Comparison of ENCODE assay signal across 20 cellular contexts in the genomic region with DNA sequence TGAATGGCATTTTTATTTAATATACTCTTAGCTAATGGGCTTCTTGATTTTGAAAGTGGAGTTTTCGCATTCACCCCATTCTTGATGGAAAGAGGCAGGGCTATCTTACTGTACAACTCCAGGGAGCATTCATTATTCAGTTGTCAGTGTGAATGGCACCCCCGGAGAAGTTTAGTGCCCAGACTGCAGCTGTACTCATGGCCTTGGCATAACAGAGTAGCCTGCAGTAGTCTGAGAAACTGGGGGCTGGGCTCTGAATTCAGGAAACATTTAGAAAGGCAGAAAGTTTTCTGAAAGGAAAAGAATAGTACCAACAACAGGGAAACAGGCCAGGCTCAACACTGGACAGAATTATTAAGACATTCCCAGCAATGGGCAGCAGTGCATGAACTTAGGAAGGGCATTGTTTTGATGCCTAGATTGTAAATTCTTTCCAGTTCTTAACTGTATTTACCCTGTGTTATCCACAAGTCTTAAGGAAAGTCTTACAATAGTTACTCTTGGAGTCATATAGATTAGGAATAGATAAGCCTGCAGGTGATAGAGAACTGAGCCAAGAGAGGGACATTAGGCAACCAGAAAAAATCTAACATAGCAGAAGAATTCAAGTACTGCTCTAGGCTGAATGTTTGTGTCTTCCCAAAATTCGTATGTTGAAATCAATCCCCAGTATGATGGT. TPM values are rescaled to one million over a fixed set of nuclear protein-coding genes. Genes with fewer than 3 reads are reported as not detected.
A peak's percentile ranks its signal among the peaks of the same experiment; 100 is the strongest.
DNase-seq lines count a peak whose midpoint lies in the region; ATAC-seq and TF ChIP-seq lines count a peak whose summit lies in the region.
"Had no signal": no experiment of that assay in that cellular context is flagged by ENCODE, and none has a peak within 500 bp of the region (broad histone marks: within the 10 kb centered on the region; RNA-seq: fewer than 3 reads in every experiment).

No MANE protein-coding gene starts in this region.

- no peak for ATAC-seq in central memory CD8-positive, alpha-beta T cell (replicated peaks; ENCODE audit: extremely low read depth, poor library complexity, severe bottlenecking)
- ATAC-seq in HG03108 (IDR thresholded peaks at IDR 0.05; ENCODE audit: unreplicated experiment): no peak
- no peak for ATAC-seq in HG02571 (IDR thresholded peaks at IDR 0.05; ENCODE audit: unreplicated experiment)
- ATAC-seq: foreskin keratinocyte, right cardiac atrium had no signal

- peaks cover 0 to 13% (median 8%) of the 10 kb centered on the region in 4 donors for H3K36me3 ChIP-seq in stomach
- H3K36me3 ChIP-seq: WERI-Rb-1 had no signal

- intact Hi-C loops in stomach (cut with DNase I; ENCODE audit: low total_unique reads): no loop called here

- WGBS in stomach, 5 donors: 44 to 65% (median 52%) methylated on average over 3 of the region's 3 CpGs

- peaks cover 3% of the 10 kb centered on the region for H3K36me3 Mint-ChIP-seq in central memory CD8-positive, alpha-beta T cell (ENCODE audit: insufficient read depth)

- no peaks in the 10 kb centered on the region for H3K4me1 Mint-ChIP-seq in central memory CD8-positive, alpha-beta T cell

- peaks cover 0 to 11% (median 4%) of the 10 kb centered on the region in 4 donors for H3K4me1 ChIP-seq in stomach
- H3K4me1 ChIP-seq: ascending aorta had no signal

- no peaks in the 10 kb centered on the region for H3K27me3 Mint-ChIP-seq in central memory CD8-positive, alpha-beta T cell

- no peaks in the 10 kb centered on the region for H3K9me3 ChIP-seq in stomach
- H3K9me3 ChIP-seq: ascending aorta had no signal

- no peak for TF ChIP-seq EP300 in stomach (IDR thresholded peaks at IDR 0.05)

- no peak for TF ChIP-seq POLR2A in stomach (IDR thresholded peaks at IDR 0.05)

- peak overlapping the region in 3 of 5 donors; percentile 19 to 64 (median 35) for H3K27ac ChIP-seq in stomach
- H3K27ac ChIP-seq: ascending aorta, coronary artery, foreskin keratinocyte, KMS-11, WERI-Rb-1 had no signal

- no peaks in the 10 kb centered on the region for H3K9me3 Mint-ChIP-seq in central memory CD8-positive, alpha-beta T cell

- peak; percentile 63 for DNase-seq in M059J (ENCODE audit: low read depth)
- no peak for DNase-seq in central memory CD8-positive, alpha-beta T cell (ENCODE audit: low spot score in 2 of 2)
- DNase-seq in medulla oblongata (ENCODE audit: extremely low spot score): peak; percentile 44
- DNase-seq in stomach: no peak
- DNase-seq in T-helper 9 cell: no peak
- DNase-seq: activated CD4-positive, alpha-beta T cell treated with anti-CD3 and anti-CD28 coated beads, Interleukin-2, amount 50 U/mL, for 4 hours; activated naive CD4-positive, alpha-beta T cell treated with anti-CD3 and anti-CD28 coated beads, Interleukin-2, amount 50 U/mL, for 16 hours; DMS79 treated with DMSO at 0.1 percent for 48 hours; NCI-H1092; NCI-H2029 treated with DMSO at 0.1 percent for 48 hours; NCI-H510A treated with DMSO at 0.1 percent for 48 hours; right cardiac atrium; SIG-M5; WERI-Rb-1 had no signal

- H3K27ac Mint-ChIP-seq in central memory CD8-positive, alpha-beta T cell (ENCODE audit: low read depth): peak overlapping the region; percentile 24

- no peaks in the 10 kb centered on the region for H3K27me3 ChIP-seq in stomach
- H3K27me3 ChIP-seq: ascending aorta, foreskin keratinocyte had no signal

- H3K4me3 ChIP-seq in stomach: no peak overlapping the region
- H3K4me3 ChIP-seq: ascending aorta, coronary artery had no signal

- no peak for TF ChIP-seq CTCF in stomach (IDR thresholded peaks at IDR 0.05)

- no peak overlapping the region for H3K4me3 Mint-ChIP-seq in central memory CD8-positive, alpha-beta T cell

RNA-seq across cellular contexts. Expression of a gene that starts 44.4 kb away (rescaled TPM):
- 89.0 and 110 TPM in 2 replicates for total RNA-seq in M059J (2014; rRNA removed; shearing (Covaris generic))
- 10 to 100 TPM in 4 of 5 donors, 1 to 10 TPM in 1; 7.2 to 73.4 (median 40.6) TPM for total RNA-seq in stomach
- 10 to 100 TPM in 1 of 3 donors, 1 to 10 TPM in 2; 7.8 to 20.2 (median 9.5) TPM for polyA plus RNA-seq in stomach

Comparison
In these comparisons a context has a peak if more than half of its experiments do, and no peak if none do; other contexts are left out.
1. DNase-seq: peak in M059J (single experiment) and medulla oblongata (single experiment); none in central memory CD8-positive, alpha-beta T cell (0 of 2), stomach (single experiment) and T-helper 9 cell (single experiment).